ENCODE assay signal across 13 cellular contexts in genomic region chr13:110723598-110723997, GRCh38. TPM values are rescaled to one million over a fixed set of nuclear protein-coding genes. Genes with fewer than 3 reads are reported as not detected.
A peak's percentile ranks its signal among the peaks of the same experiment; 100 is the strongest.
DNase-seq lines count a peak whose midpoint lies in the region; ATAC-seq and TF ChIP-seq lines count a peak whose summit lies in the region.
"Had no signal": no experiment of that assay in that cellular context is flagged by ENCODE, and none has a peak within 500 bp of the region (broad histone marks: within the 10 kb centered on the region; RNA-seq: fewer than 3 reads in every experiment).

No MANE protein-coding gene starts in this region.

- H2BK15ac ChIP-seq in IMR-90 (ENCODE audit: low read depth, low read length) = no peak overlapping the region

- H3K9me1 ChIP-seq in IMR-90 (ENCODE audit: insufficient read depth, low read length) = peaks cover 14% of the 10 kb centered on the region; the same call in 1 of the 2 replicates

- no peak for DNase-seq in activated naive CD8-positive, alpha-beta T cell treated with anti-CD3 and anti-CD28 coated beads for 36 hours
- DNase-seq in IMR-90 (no peak), memory B cell (ENCODE audit: low spot score in 2 of 2) (no peak), dermis blood vessel endothelial cell (no peak), NCI-H1092 (lab: John Stamatoyannopoulos, UW) (no peak)
- DNase-seq: CD8-positive, alpha-beta T cell; Karpas-422; NCI-H187 treated with DMSO at 0.1 percent for 48 hours; NCI-H510A; NCI-H82 had no signal

- peaks cover 29% of the 10 kb centered on the region for H3K4me1 Mint-ChIP-seq in activated naive CD8-positive, alpha-beta T cell (ENCODE audit: low read depth)
- H3K4me1 Mint-ChIP-seq in activated naive CD8-positive, alpha-beta T cell treated with anti-CD3 and anti-CD28 coated beads for 36 hours = peaks cover 26% of the 10 kb centered on the region
- peaks cover 22% of the 10 kb centered on the region for H3K4me1 Mint-ChIP-seq in memory B cell
- H3K4me1 Mint-ChIP-seq in stimulated activated memory B cell treated with anti-CD40 and anti-IgM and Interleukin-4, amounts not matched to agents 10 μg/mL and 1 μg/mL and 100 μg/mL, for 72 hours = peaks cover 45% of the 10 kb centered on the region

- H3K4me3 ChIP-seq in IMR-90 (ENCODE audit: insufficient read depth, low read depth, low read length) = no peak overlapping the region
- H3K4me3 ChIP-seq: HAP-1 had no signal

- WGBS in IMR-90 (ENCODE audit: extremely low coverage in 2 of 2, insufficient read length in 1 of 2), 2 experiments = 69% methylated on average over 3 of the region's 8 CpGs; no CpG with 5 or more reads in 1 of the 2 experiments

- no peak overlapping the region for H3K56ac ChIP-seq in IMR-90 (ENCODE audit: extremely low read depth, insufficient read depth, low read length)

- H3K9ac ChIP-seq in IMR-90 (ENCODE audit: low read depth, low read length) = no peak overlapping the region

- no peak overlapping the region for H2BK20ac ChIP-seq in IMR-90 (ENCODE audit: low read depth, low read length)

- H4K8ac ChIP-seq in IMR-90 (ENCODE audit: low read depth in 2 of 2, low read length in 2 of 2) = no peak overlapping the region

- H4K91ac ChIP-seq in IMR-90 (ENCODE audit: insufficient read depth, low read depth, low read length) = no peak overlapping the region

- intact Hi-C loops in IMR-90 (cut with micrococcal nuclease) = no loop called here

- H2AK5ac ChIP-seq in IMR-90 (ENCODE audit: low read depth, low read length) = no peak overlapping the region

- H4K5ac ChIP-seq in IMR-90 (ENCODE audit: low read depth, low read length) = no peak overlapping the region

- no peaks in the 10 kb centered on the region for H3K27me3 Mint-ChIP-seq in activated naive CD8-positive, alpha-beta T cell
- H3K27me3 Mint-ChIP-seq in activated naive CD8-positive, alpha-beta T cell treated with anti-CD3 and anti-CD28 coated beads for 36 hours = no peaks in the 10 kb centered on the region
- no peaks in the 10 kb centered on the region for H3K27me3 Mint-ChIP-seq in memory B cell
- no peaks in the 10 kb centered on the region for H3K27me3 Mint-ChIP-seq in stimulated activated memory B cell treated with anti-CD40 and anti-IgM and Interleukin-4, amounts not matched to agents 10 μg/mL and 1 μg/mL and 100 μg/mL, for 72 hours

- no peak overlapping the region for H3K4ac ChIP-seq in IMR-90 (ENCODE audit: low read depth, low read length)

- no peak for TF ChIP-seq RAD21 in IMR-90 (IDR thresholded peaks at IDR 0.05; ENCODE audit: low read length)

- H3K9me3 ChIP-seq in IMR-90 (ENCODE audit: control insufficient read depth, insufficient read depth, low read length) = no peaks in the 10 kb centered on the region
- H3K9me3 ChIP-seq: HAP-1 had no signal

- peaks cover 15% of the 10 kb centered on the region for H3K36me3 ChIP-seq in IMR-90 (ENCODE audit: control insufficient read depth, insufficient read depth, low read length)

- dilution Hi-C loops in IMR-90 (cut with HindIII; ENCODE audit: low sequenced_read_pairs, unreplicated experiment) = no loop called here

- H3K4me1 ChIP-seq in IMR-90 (ENCODE audit: control insufficient read depth, insufficient read depth, low read length) = 0 out of 2 replicates have a peak, but pooled peaks cover 2% of the 10 kb centered on the region
- H3K4me1 ChIP-seq: HAP-1 had no signal

- ATAC-seq in IMR-90 (ENCODE audit: low read depth) (peak; percentile 40), memory B cell (ENCODE audit: low read depth) (no peak)
- ATAC-seq in stimulated activated memory B cell treated with anti-CD40 and anti-IgM and Interleukin-4, amounts not matched to agents 10 μg/mL and 1 μg/mL and 100 μg/mL, for 72 hours = no peak
- ATAC-seq: CD8-positive, alpha-beta T cell had no signal

- H3K36me3 Mint-ChIP-seq in activated naive CD8-positive, alpha-beta T cell = peaks cover 5% of the 10 kb centered on the region
- peaks cover 12% of the 10 kb centered on the region for H3K36me3 Mint-ChIP-seq in activated naive CD8-positive, alpha-beta T cell treated with anti-CD3 and anti-CD28 coated beads for 36 hours
- peaks cover 8% of the 10 kb centered on the region for H3K36me3 Mint-ChIP-seq in memory B cell
- peaks cover 13% of the 10 kb centered on the region for H3K36me3 Mint-ChIP-seq in stimulated activated memory B cell treated with anti-CD40 and anti-IgM and Interleukin-4, amounts not matched to agents 10 μg/mL and 1 μg/mL and 100 μg/mL, for 72 hours

- H2AK9ac ChIP-seq in IMR-90 (replicated peaks; ENCODE audit: low read depth, low read length, poor library complexity) = no peak overlapping the region

- H3K4me3 Mint-ChIP-seq in activated naive CD8-positive, alpha-beta T cell = no peak overlapping the region
- H3K4me3 Mint-ChIP-seq in activated naive CD8-positive, alpha-beta T cell treated with anti-CD3 and anti-CD28 coated beads for 36 hours = no peak overlapping the region
- no peak overlapping the region for H3K4me3 Mint-ChIP-seq in memory B cell
- H3K4me3 Mint-ChIP-seq in stimulated activated memory B cell treated with anti-CD40 and anti-IgM and Interleukin-4, amounts not matched to agents 10 μg/mL and 1 μg/mL and 100 μg/mL, for 72 hours = no peak overlapping the region
- H3K4me3 Mint-ChIP-seq: CD8-positive, alpha-beta T cell had no signal

- H3K4me2 ChIP-seq in IMR-90 (ENCODE audit: low read depth, low read length) = no peak overlapping the region

- H3K27me3 ChIP-seq in IMR-90 (ENCODE audit: control insufficient read depth, insufficient read depth, low read length) = no peaks in the 10 kb centered on the region

- no peak overlapping the region for H3K27ac ChIP-seq in IMR-90 (ENCODE audit: insufficient read depth, low read length)

- peak overlapping the region; percentile 54 for H3K27ac Mint-ChIP-seq in activated naive CD8-positive, alpha-beta T cell
- no peak overlapping the region for H3K27ac Mint-ChIP-seq in activated naive CD8-positive, alpha-beta T cell treated with anti-CD3 and anti-CD28 coated beads for 36 hours
- H3K27ac Mint-ChIP-seq in memory B cell = peak overlapping the region; percentile 50
- H3K27ac Mint-ChIP-seq in stimulated activated memory B cell treated with anti-CD40 and anti-IgM and Interleukin-4, amounts not matched to agents 10 μg/mL and 1 μg/mL and 100 μg/mL, for 72 hours = peak overlapping the region; percentile 49

- H2BK120ac ChIP-seq in IMR-90 (ENCODE audit: low read depth, low read length) = no peak overlapping the region

- no peak overlapping the region; the same call in 1 of the 2 replicates for H3K23ac ChIP-seq in IMR-90 (ENCODE audit: low read depth, low read length)

- CTCF ChIA-PET in IMR-90 (lab: Yijun Ruan, JAX) = interaction anchor here (0.6 kb wide), 1 partner anchor 62 kb away, joined by 4 read pairs; no protein-coding TSS in a partner anchor

- no peak overlapping the region for H2BK5ac ChIP-seq in IMR-90 (ENCODE audit: low read depth, low read length, poor library complexity, severe bottlenecking)

- no peak for TF ChIP-seq CTCF in IMR-90 (conservative IDR thresholded peaks at IDR 0.05; ENCODE audit: low read depth, low read length)

- no peaks in the 10 kb centered on the region for H3K9me3 Mint-ChIP-seq in activated naive CD8-positive, alpha-beta T cell (ENCODE audit: low read depth)
- H3K9me3 Mint-ChIP-seq in activated naive CD8-positive, alpha-beta T cell treated with anti-CD3 and anti-CD28 coated beads for 36 hours = no peaks in the 10 kb centered on the region
- no peaks in the 10 kb centered on the region for H3K9me3 Mint-ChIP-seq in memory B cell
- H3K9me3 Mint-ChIP-seq in stimulated activated memory B cell treated with anti-CD40 and anti-IgM and Interleukin-4, amounts not matched to agents 10 μg/mL and 1 μg/mL and 100 μg/mL, for 72 hours = no peaks in the 10 kb centered on the region
- H3K9me3 Mint-ChIP-seq: CD8-positive, alpha-beta T cell had no signal

- H3K14ac ChIP-seq in IMR-90 (replicated peaks; ENCODE audit: low read depth, low read length) = no peak overlapping the region

- no peak for TF ChIP-seq POLR2A in IMR-90 (IDR thresholded peaks at IDR 0.05; ENCODE audit: low read depth, low read length)

- no peak overlapping the region for H2AFZ ChIP-seq in IMR-90 (replicated peaks; ENCODE audit: low read length, poor library complexity)

- H3K79me1 ChIP-seq in IMR-90 (ENCODE audit: low read depth in 1 of 2, low read length in 2 of 2) = peaks cover 7 to 40% of the 10 kb centered on the region in 2 experiments; a peak in 3 of 4 replicates

- no TSS peak for BruUV-seq in IMR-90 (replicated peaks; lab: Mats Ljungman, UMichigan)

- H4K20me1 ChIP-seq in IMR-90 (ENCODE audit: insufficient read depth, low read length) = peaks cover 14% of the 10 kb centered on the region

- POLR2A ChIA-PET in IMR-90 (lab: Charles Lee; ENCODE audit: unreplicated experiment) = no interaction called here

- no peak overlapping the region for H3K18ac ChIP-seq in IMR-90 (ENCODE audit: low read depth, low read length)

- in situ Hi-C loops in IMR-90 (cut with MboI; ENCODE audit: low sequenced_read_pairs) = no loop called here

TF ChIP-seq in IMR-90, 13 proteins besides CTCF, POLR2A, EP300 and RAD21 (continues in another document):
- TF ChIP-seq MAFK (IDR thresholded peaks at IDR 0.05; ENCODE audit: low read depth, low read length) (no peak), NFE2L2 (IDR thresholded peaks at IDR 0.05; ENCODE audit: low read depth, low read length) (no peak), CEBPB (IDR thresholded peaks at IDR 0.05; ENCODE audit: low read depth, low read length) (no peak), RFX5 (IDR thresholded peaks at IDR 0.05; ENCODE audit: low read depth, low read length) (no peak), SMC3 (IDR thresholded peaks at IDR 0.05; ENCODE audit: low read depth, low read length) (no peak)

RNA-seq across cellular contexts. Expression of gene ING1, which starts 10.1 kb away (rescaled TPM):
- 10 to 100 TPM; 16.7 to 18.4 TPM for total RNA-seq in activated naive CD8-positive, alpha-beta T cell treated with anti-CD3 and anti-CD28 coated beads for 36 hours
- 9.1 and 11.7 TPM in 2 replicates for total RNA-seq in IMR-90 (2012; rRNA removed)
- polyA plus RNA-seq in IMR-90 (2012; rRNA removed) = 13.5 and 17.5 TPM in 2 replicates
- polyA plus RNA-seq in IMR-90 (2012; cell fraction: cytosol; rRNA removed) = 12.9 and 25.4 TPM in 2 replicates
- 22.3 and 33.7 TPM in 2 replicates for polyA plus RNA-seq in IMR-90 (2012; cell fraction: nucleus; rRNA removed; ENCODE audit: low replicate concordance)
- total RNA-seq in dermis blood vessel endothelial cell = 14.3 and 18.0 TPM in 2 replicates

RNA-seq across cellular contexts. Expression of gene CARS2, which starts 17.7 kb away (rescaled TPM):
- total RNA-seq in activated naive CD8-positive, alpha-beta T cell treated with anti-CD3 and anti-CD28 coated beads for 36 hours = 10 to 100 TPM; 81.1 to 84.8 TPM
- total RNA-seq in IMR-90 (2012; rRNA removed) (71.4 and 76.2 TPM in 2 replicates), dermis blood vessel endothelial cell (47.6 and 64.1 TPM in 2 replicates)
- polyA plus RNA-seq in IMR-90 (2012; rRNA removed) = 75.1 and 76.4 TPM in 2 replicates
- 40.3 and 63.1 TPM in 2 replicates for polyA plus RNA-seq in IMR-90 (2012; cell fraction: cytosol; rRNA removed)
- 266 and 332 TPM in 2 replicates for polyA plus RNA-seq in IMR-90 (2012; cell fraction: nucleus; rRNA removed; ENCODE audit: low replicate concordance)
